14 cellular contexts compared by ENCODE assay signal in the genomic region with DNA sequence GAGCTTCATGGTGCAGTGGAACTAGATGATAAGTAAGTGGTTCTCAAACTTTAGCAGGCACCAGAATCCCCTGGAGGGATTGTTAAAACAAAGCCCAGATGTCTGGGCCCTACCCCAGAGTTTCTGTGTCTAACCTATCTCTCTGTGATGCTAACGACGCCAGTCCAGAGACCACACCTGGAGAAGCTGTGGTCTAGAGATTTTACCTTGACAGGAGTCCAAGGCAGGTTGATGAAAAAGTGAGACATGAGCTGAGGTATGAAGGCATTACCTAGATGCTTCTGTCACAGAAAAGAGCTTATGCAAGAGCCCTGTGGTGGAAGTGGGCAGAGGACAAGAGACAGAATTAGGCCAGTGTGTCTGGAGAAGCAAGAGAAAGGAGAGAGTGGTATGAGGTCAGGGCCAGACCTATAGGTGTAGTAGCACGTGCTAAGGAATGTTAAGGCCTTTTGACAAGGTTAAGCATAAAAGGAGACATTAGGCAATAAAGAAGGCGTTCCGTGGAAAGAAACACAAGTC.
A peak's percentile ranks its signal among the peaks of the same experiment; 100 is the strongest.
DNase-seq lines count a peak whose midpoint lies in the region; TF ChIP-seq lines count a peak whose summit lies in the region.
"Had no signal": no experiment of that assay in that cellular context is flagged by ENCODE, and none has a peak within 500 bp of the region (broad histone marks: within the 10 kb centered on the region; RNA-seq: fewer than 3 reads in every experiment).

No MANE protein-coding gene starts in this region.

- no peaks in the 10 kb centered on the region for H3K79me2 ChIP-seq in PC-9 (ENCODE audit: low read depth)

- peaks cover 53% of the 10 kb centered on the region for H3K4me1 Mint-ChIP-seq in Caco-2 (ENCODE audit: low read depth, unreplicated experiment)
- peaks cover 35% of the 10 kb centered on the region for H3K4me1 Mint-ChIP-seq in endodermal cell
- peaks cover 36% of the 10 kb centered on the region for H3K4me1 Mint-ChIP-seq in mesothelial cell of epicardium
- H3K4me1 Mint-ChIP-seq: CD4-positive, CD25-positive, alpha-beta regulatory T cell had no signal

- H3K27ac Mint-ChIP-seq in Caco-2 (ENCODE audit: unreplicated experiment) (peak overlapping the region; percentile 45), endodermal cell (peak overlapping the region; percentile 2), mesothelial cell of epicardium (peak overlapping the region; percentile 4)
- H3K27ac Mint-ChIP-seq: CD4-positive, CD25-positive, alpha-beta regulatory T cell had no signal

- intact Hi-C loops in Caco-2 (cut with micrococcal nuclease; ENCODE audit: unreplicated experiment) (loop anchor here (2.0 kb wide), 1 partner anchor 45 kb away; no protein-coding TSS in a partner anchor), PC-9 (cut with micrococcal nuclease; ENCODE audit: unreplicated experiment) (loop anchor here (1.0 to 2.0 kb wide), 2 partner anchors 23 to 45 kb away; no protein-coding TSS in a partner anchor)

- POLR2A ChIA-PET in Caco-2 (lab: Charles Lee) = no interaction called here
- POLR2A ChIA-PET in PC-9 (lab: Charles Lee; ENCODE audit: unreplicated experiment) = no interaction called here

- 93 to 95% methylated on average over 5 of the region's 5 CpGs for WGBS in endodermal cell (ENCODE audit: insufficient coverage in 1 of 2, insufficient read length in 1 of 2), 2 experiments

- TF ChIP-seq CTCF in Caco-2 (IDR thresholded peaks at IDR 0.05; ENCODE audit: insufficient read depth in 1 of 2, low read depth in 1 of 2, low read length in 1 of 2, severe bottlenecking in 1 of 2, unreplicated experiment in 1 of 2) (no peak), PC-9 (conservative IDR thresholded peaks at IDR 0.05) (no peak), endodermal cell (conservative IDR thresholded peaks at IDR 0.05) (no peak), mesothelial cell of epicardium (IDR thresholded peaks at IDR 0.05; ENCODE audit: unreplicated experiment) (no peak)

- H3F3A ChIP-seq in PC-9 (ENCODE audit: insufficient read depth, low read depth) = peaks cover 37% of the 10 kb centered on the region

- CTCF ChIA-PET in Caco-2 (lab: Charles Lee) = interaction anchor here (0.6 kb wide), 1 partner anchor 85 kb away, joined by 4 read pairs; no protein-coding TSS in a partner anchor
- CTCF ChIA-PET in PC-9 (lab: Charles Lee) = no interaction called here

- H3K9ac ChIP-seq in endodermal cell (ENCODE audit: extremely low read depth, low read length, poor library complexity, severe bottlenecking) = no peak overlapping the region
- H3K9ac ChIP-seq: BLaER1 treated with 17β-estradiol and CSF1 and Interleukin-3, amounts not matched to agents 10 nM and 100 nM; GM23248 had no signal

- H3K4me3 ChIP-seq in Caco-2 (ENCODE audit: low read depth, low read length) (no peak overlapping the region), PC-9 (no peak overlapping the region), endodermal cell (ENCODE audit: low read length) (no peak overlapping the region)
- H3K4me3 ChIP-seq: BLaER1 treated with 17β-estradiol and CSF1 and Interleukin-3, amounts not matched to agents 10 nM and 100 nM; GM23248 had no signal

- BruUV-seq in Caco-2 (replicated peaks; lab: Mats Ljungman, UMichigan) (no TSS peak), PC-9 (replicated peaks; lab: Mats Ljungman, UMichigan) (no TSS peak)

- H3K27me3 Mint-ChIP-seq in Caco-2 (ENCODE audit: insufficient read depth, unreplicated experiment) = no peaks in the 10 kb centered on the region
- H3K27me3 Mint-ChIP-seq in endodermal cell (ENCODE audit: insufficient read depth) = no peaks in the 10 kb centered on the region
- H3K27me3 Mint-ChIP-seq in mesothelial cell of epicardium (ENCODE audit: low read depth) = no peaks in the 10 kb centered on the region
- H3K27me3 Mint-ChIP-seq: CD4-positive, CD25-positive, alpha-beta regulatory T cell had no signal

- no peak overlapping the region for H2AFZ ChIP-seq in PC-9
- H2AFZ ChIP-seq: GM23248 had no signal

- H4K20me1 ChIP-seq in PC-9 (ENCODE audit: insufficient read depth) = no peaks in the 10 kb centered on the region
- H4K20me1 ChIP-seq: BLaER1 treated with 17β-estradiol and CSF1 and Interleukin-3, amounts not matched to agents 10 nM and 100 nM had no signal

- peak overlapping the region; percentile 92 for H3K27ac ChIP-seq in PC-9
- no peak overlapping the region for H3K27ac ChIP-seq in endodermal cell (ENCODE audit: low read depth, low read length)
- H3K27ac ChIP-seq: BLaER1 treated with 17β-estradiol and CSF1 and Interleukin-3, amounts not matched to agents 10 nM and 100 nM; GM23248 had no signal

- peak overlapping the region; percentile 64 for H3K4me2 ChIP-seq in PC-9
- H3K4me2 ChIP-seq: BLaER1 treated with 17β-estradiol and CSF1 and Interleukin-3, amounts not matched to agents 10 nM and 100 nM had no signal

- peak overlapping the region; percentile 30 for H3K4me3 Mint-ChIP-seq in Caco-2 (ENCODE audit: unreplicated experiment)
- H3K4me3 Mint-ChIP-seq in endodermal cell = no peak overlapping the region
- H3K4me3 Mint-ChIP-seq in mesothelial cell of epicardium = no peak overlapping the region
- H3K4me3 Mint-ChIP-seq: CD4-positive, CD25-positive, alpha-beta regulatory T cell; H9 had no signal

- peaks cover 1% of the 10 kb centered on the region for H3K36me3 Mint-ChIP-seq in Caco-2 (ENCODE audit: insufficient read depth, unreplicated experiment)
- H3K36me3 Mint-ChIP-seq in endodermal cell (ENCODE audit: low read depth) = no peaks in the 10 kb centered on the region
- H3K36me3 Mint-ChIP-seq in mesothelial cell of epicardium = no peaks in the 10 kb centered on the region

- no peaks in the 10 kb centered on the region for H3K9me2 ChIP-seq in PC-9 (ENCODE audit: insufficient read depth)

- DNase-seq in Caco-2 (peak in 1 of 2 experiments; percentile 26), PC-9 (no peak), endodermal cell (no peak), mesothelial cell of epicardium (ENCODE audit: low spot score in 2 of 2, unreplicated experiment in 2 of 2) (no peak), NCI-H1417 treated with DMSO at 0.1 percent for 48 hours (lab: John Stamatoyannopoulos, UW) (no peak), HUDEP-2 (lab: John Stamatoyannopoulos, UW; ENCODE audit: unreplicated experiment in 76 of 76) (no peak), NCI-H2107 treated with DMSO at 0.1 percent for 48 hours (lab: John Stamatoyannopoulos, UW; ENCODE audit: unreplicated experiment) (no peak)
- DNase-seq: 8988T; AML-193; CD4-positive, CD25-positive, alpha-beta regulatory T cell; DMS79; GM23248; H9 had no signal

- H3K36me3 ChIP-seq in Caco-2 (ENCODE audit: control insufficient read depth, insufficient read depth, low read length) = no peaks in the 10 kb centered on the region; the same call in 1 of the 2 replicates
- H3K36me3 ChIP-seq in PC-9 (ENCODE audit: low read depth) = no peaks in the 10 kb centered on the region
- H3K36me3 ChIP-seq in endodermal cell (ENCODE audit: control insufficient read depth, insufficient read depth, low read length) = no peaks in the 10 kb centered on the region

- H3K9me3 ChIP-seq in Caco-2 = no peaks in the 10 kb centered on the region
- no peaks in the 10 kb centered on the region for H3K9me3 ChIP-seq in PC-9 (ENCODE audit: insufficient read depth, low read depth)
- no peaks in the 10 kb centered on the region for H3K9me3 ChIP-seq in endodermal cell (ENCODE audit: control insufficient read depth, low read length)

- H3K4me1 ChIP-seq in Caco-2 (peaks cover 50% of the 10 kb centered on the region), PC-9 (replicated peaks; ENCODE audit: insufficient read depth) (peaks cover 59% of the 10 kb centered on the region), endodermal cell (ENCODE audit: control insufficient read depth, insufficient read depth, low read length) (peaks cover 12% of the 10 kb centered on the region)
- H3K4me1 ChIP-seq: BLaER1 treated with 17β-estradiol and CSF1 and Interleukin-3, amounts not matched to agents 10 nM and 100 nM had no signal

- H3K9me3 Mint-ChIP-seq in Caco-2 (ENCODE audit: unreplicated experiment) (no peaks in the 10 kb centered on the region), endodermal cell (no peaks in the 10 kb centered on the region), mesothelial cell of epicardium (no peaks in the 10 kb centered on the region)
- H3K9me3 Mint-ChIP-seq: CD4-positive, CD25-positive, alpha-beta regulatory T cell; H9 had no signal

- H3K27me3 ChIP-seq in Caco-2 (replicated peaks; ENCODE audit: control insufficient read depth, insufficient read depth, low read length) (no peaks in the 10 kb centered on the region), PC-9 (ENCODE audit: insufficient read depth, low read depth) (no peaks in the 10 kb centered on the region), endodermal cell (ENCODE audit: control insufficient read depth, insufficient read depth, low read length, poor library complexity, severe bottlenecking) (no peaks in the 10 kb centered on the region)
- H3K27me3 ChIP-seq: BLaER1 treated with 17β-estradiol and CSF1 and Interleukin-3, amounts not matched to agents 10 nM and 100 nM had no signal
